ENCODE assay signal across 8 cellular contexts in genomic region chr5:36607114-36607561, GRCh38. TPM values are rescaled to one million over a fixed set of nuclear protein-coding genes. Genes with fewer than 3 reads are reported as not detected.
DNase-seq lines count a peak whose midpoint lies in the region; ATAC-seq and TF ChIP-seq lines count a peak whose summit lies in the region.

No MANE protein-coding gene starts in this region.

- CTCF ChIA-PET in GM10248 (lab: Yijun Ruan, JAX) = interaction anchor here (1.0 to 1.5 kb wide), 3 partner anchors 12 to 89 kb away, joined by 3 to 4 read pairs (median 3); no protein-coding TSS in a partner anchor

- peaks cover 31% of the 10 kb centered on the region for H3K4me1 Mint-ChIP-seq in osteocyte (ENCODE audit: unreplicated experiment)

- peaks cover 15% of the 10 kb centered on the region for H3K36me3 ChIP-seq in WERI-Rb-1

- TF ChIP-seq CTCF in WERI-Rb-1 (IDR thresholded peaks at IDR 0.05; ENCODE audit: low read depth, low read length) (no peak), osteocyte (IDR thresholded peaks at IDR 0.05) (no peak), GM10248 (IDR thresholded peaks at IDR 0.05; ENCODE audit: control extremely low read depth, extremely low read depth, low read depth, missing control alignments) (no peak)

- no peaks in the 10 kb centered on the region for H3K27me3 ChIP-seq in WERI-Rb-1 (ENCODE audit: insufficient read depth, low read depth, severe bottlenecking)

- peak; percentile 3 for DNase-seq in ACHN
- peak; percentile 27 for DNase-seq in HCEC 1CT
- DNase-seq in WERI-Rb-1 = peak; percentile 80
- DNase-seq in foreskin melanocyte = peak; percentile 23
- no peak for DNase-seq in osteocyte (ENCODE audit: extremely low spot score, unreplicated experiment)
- no peak for DNase-seq in GM10248 (ENCODE audit: extremely low spot score)

- H3K36me3 Mint-ChIP-seq in osteocyte (ENCODE audit: unreplicated experiment) = peaks cover 12% of the 10 kb centered on the region

- POLR2A ChIA-PET in GM10248 (lab: Yijun Ruan, JAX) = interaction anchor here (0.6 kb wide), 1 partner anchor 131 kb away, joined by 5 read pairs; no protein-coding TSS in a partner anchor

- no peaks in the 10 kb centered on the region for H3K9me3 ChIP-seq in WERI-Rb-1 (ENCODE audit: severe bottlenecking)

- peak overlapping the region; percentile 90 for H3K27ac ChIP-seq in WERI-Rb-1

- H3K27me3 Mint-ChIP-seq in osteocyte (ENCODE audit: unreplicated experiment) = peaks cover 29% of the 10 kb centered on the region

- in situ Hi-C loops in ACHN (cut with HindIII; ENCODE audit: low pct_ligation_motif_present, low pct_unique_long_range_greater_than_20kb, low sequenced_read_pairs) = no loop called here

- no peak for ATAC-seq in HG02870 (IDR thresholded peaks at IDR 0.05; ENCODE audit: unreplicated experiment)
- ATAC-seq in GM18867 (IDR thresholded peaks at IDR 0.05; ENCODE audit: unreplicated experiment) = no peak

- H3K9me3 Mint-ChIP-seq in osteocyte (ENCODE audit: unreplicated experiment) = peaks cover 5% of the 10 kb centered on the region

- peak overlapping the region; percentile 55 for H3K27ac Mint-ChIP-seq in osteocyte (ENCODE audit: unreplicated experiment)

- peak overlapping the region; percentile 91 for H3K4me3 Mint-ChIP-seq in osteocyte (ENCODE audit: unreplicated experiment)

- peak overlapping the region; percentile 80 for H3K4me3 ChIP-seq in WERI-Rb-1 (ENCODE audit: low read depth, low read length)

RNA-seq across cellular contexts. Expression of gene SLC1A3, which starts 0.7 kb away (rescaled TPM):
- 19.1 and 19.9 TPM in 2 replicates for total RNA-seq in osteocyte

Comparison
In these comparisons a context has a peak if more than half of its experiments do, and no peak if none do; other contexts are left out.
1. DNase-seq: peak in ACHN (single experiment), HCEC 1CT (single experiment), WERI-Rb-1 (single experiment) and foreskin melanocyte (single experiment); none in osteocyte (single experiment) and GM10248 (single experiment).